Comparison of ENCODE assay signal across 10 cellular contexts in genomic region chr13:73056054-73056962, GRCh38. TPM values are rescaled to one million over a fixed set of nuclear protein-coding genes. Genes with fewer than 3 reads are reported as not detected.
A peak's percentile ranks its signal among the peaks of the same experiment; 100 is the strongest.
DNase-seq lines count a peak whose midpoint lies in the region; ATAC-seq and TF ChIP-seq lines count a peak whose summit lies in the region.
"Had no signal": no experiment of that assay in that cellular context is flagged by ENCODE, and none has a peak within 500 bp of the region (broad histone marks: within the 10 kb centered on the region; RNA-seq: fewer than 3 reads in every experiment).

No MANE protein-coding gene starts in this region.

- peaks cover 23% of the 10 kb centered on the region for H3K79me2 ChIP-seq in hepatocyte

- H3K27me3 Mint-ChIP-seq in HFFc6 (ENCODE audit: insufficient read depth), result no peaks in the 10 kb centered on the region; the same call in 1 of the 2 replicates
- H3K27me3 Mint-ChIP-seq in naive thymus-derived CD8-positive, alpha-beta T cell, result peaks cover 17 to 44% (median 25%) of the 10 kb centered on the region in 5 donors

- H3K36me3 ChIP-seq in hepatocyte (replicated peaks; ENCODE audit: insufficient read depth, low read depth) (no peaks in the 10 kb centered on the region), transverse colon (no peaks in the 10 kb centered on the region), Peyer's patch (no peaks in the 10 kb centered on the region)

- peak; percentile 80 for DNase-seq in HFFc6
- peak; percentile 31 for DNase-seq in T1000 (lab: John Stamatoyannopoulos, UW)
- peak; percentile 45 for DNase-seq in hepatocyte (ENCODE audit: low spot score)
- no peak for DNase-seq in transverse colon
- no peak for DNase-seq in naive thymus-derived CD8-positive, alpha-beta T cell
- no peak for DNase-seq in Peyer's patch
- DNase-seq: activated gamma-delta T cell, Kasumi-1 had no signal

- ATAC-seq in naive thymus-derived CD8-positive, alpha-beta T cell, result no peak
- no peak for ATAC-seq in GM21737 (IDR thresholded peaks at IDR 0.05; ENCODE audit: unreplicated experiment)

- TF ChIP-seq EP300 in transverse colon (IDR thresholded peaks at IDR 0.05; ENCODE audit: low read depth), result no peak

- H3K27ac Mint-ChIP-seq in HFFc6, result peak overlapping the region; percentile 50
- no peak overlapping the region for H3K27ac Mint-ChIP-seq in naive thymus-derived CD8-positive, alpha-beta T cell
- H3K27ac Mint-ChIP-seq: memory B cell had no signal

- intact Hi-C loops in transverse colon (cut with DNase I; ENCODE audit: low total_unique reads), result no loop called here

- in situ Hi-C loops in transverse colon (cut with MboI; ENCODE audit: low pct_ligation_motif_present in 1 of 4, low pct_unique_long_range_greater_than_20kb in 1 of 4, low sequenced_read_pairs in 3 of 4), result loop anchor here in 2 of 4 donors (10.0 to 25.0 kb wide), 3 partner anchors 406 to 656 kb away; no protein-coding TSS in a partner anchor

- no peak for TF ChIP-seq CTCF in HFFc6 (IDR thresholded peaks at IDR 0.05)
- TF ChIP-seq CTCF in hepatocyte (IDR thresholded peaks at IDR 0.05; ENCODE audit: poor library complexity), result no peak
- TF ChIP-seq CTCF in transverse colon (IDR thresholded peaks at IDR 0.05), result no peak
- TF ChIP-seq CTCF in Peyer's patch (IDR thresholded peaks at IDR 0.05), result no peak

- H3K9me3 ChIP-seq in hepatocyte (ENCODE audit: low read depth) (no peaks in the 10 kb centered on the region), transverse colon (no peaks in the 10 kb centered on the region), Peyer's patch (no peaks in the 10 kb centered on the region)

- H3K9me3 Mint-ChIP-seq in HFFc6, result no peaks in the 10 kb centered on the region
- no peaks in the 10 kb centered on the region for H3K9me3 Mint-ChIP-seq in naive thymus-derived CD8-positive, alpha-beta T cell
- H3K9me3 Mint-ChIP-seq: memory B cell had no signal

- H2AFZ ChIP-seq in hepatocyte, result no peak overlapping the region

- H3K27me3 ChIP-seq in hepatocyte, result no peaks in the 10 kb centered on the region
- H3K27me3 ChIP-seq in transverse colon, result peaks cover 3% of the 10 kb centered on the region
- H3K27me3 ChIP-seq in Peyer's patch, result no peaks in the 10 kb centered on the region

- H3K27ac ChIP-seq in hepatocyte (peak overlapping the region; percentile 50), transverse colon (peak overlapping the region; percentile 81 to 91 (median 86)), Peyer's patch (peak overlapping the region in 2 of 4 donors; percentile 40 to 83)

- peaks cover 10% of the 10 kb centered on the region for H3K36me3 Mint-ChIP-seq in HFFc6 (ENCODE audit: low read depth)
- no peaks in the 10 kb centered on the region for H3K36me3 Mint-ChIP-seq in naive thymus-derived CD8-positive, alpha-beta T cell
- H3K36me3 Mint-ChIP-seq: memory B cell had no signal

- POLR2A ChIA-PET in naive thymus-derived CD8-positive, alpha-beta T cell (lab: Charles Lee), result no interaction called here

- no peaks in the 10 kb centered on the region for H3K9me2 ChIP-seq in hepatocyte (replicated peaks; ENCODE audit: insufficient read depth)

- H3K4me2 ChIP-seq in hepatocyte, result peak overlapping the region; percentile 80

- 49% methylated on average over 9 of the region's 9 CpGs for WGBS in hepatocyte (ENCODE audit: low lambda C conversion rate, missing lambda C conversion rate)
- 38 to 48% methylated on average over 8 to 9 of the region's 9 CpGs for WGBS in transverse colon (ENCODE audit: low coverage in 1 of 2), 2 donors

- no peaks in the 10 kb centered on the region for H4K20me1 ChIP-seq in hepatocyte (ENCODE audit: insufficient read depth, poor library complexity, severe bottlenecking)

- TF ChIP-seq POLR2A in transverse colon (IDR thresholded peaks at IDR 0.05) (no peak), Peyer's patch (IDR thresholded peaks at IDR 0.05) (no peak)

- no peak overlapping the region for H3K4me3 ChIP-seq in hepatocyte
- H3K4me3 ChIP-seq in transverse colon, result peak overlapping the region in 2 of 4 donors; percentile 78 to 97
- H3K4me3 ChIP-seq in Peyer's patch, result peak overlapping the region in 2 of 4 donors; percentile 72 to 86

- peak overlapping the region; percentile 50 for H3K4me3 Mint-ChIP-seq in HFFc6
- no peak overlapping the region for H3K4me3 Mint-ChIP-seq in naive thymus-derived CD8-positive, alpha-beta T cell
- H3K4me3 Mint-ChIP-seq: memory B cell had no signal

- H3K4me1 Mint-ChIP-seq in HFFc6 (ENCODE audit: low read depth), result peaks cover 39% of the 10 kb centered on the region
- peaks cover 8 to 21% (median 20%) of the 10 kb centered on the region in 4 donors for H3K4me1 Mint-ChIP-seq in naive thymus-derived CD8-positive, alpha-beta T cell

- peaks cover 12% of the 10 kb centered on the region for H3K4me1 ChIP-seq in hepatocyte (ENCODE audit: insufficient read depth)
- H3K4me1 ChIP-seq in transverse colon, result peaks cover 0 to 16% (median 4%) of the 10 kb centered on the region in 4 donors
- H3K4me1 ChIP-seq in Peyer's patch, result peaks cover 0 to 9% (median 0%) of the 10 kb centered on the region in 4 donors

RNA-seq across cellular contexts. Expression of gene KLF5, which starts 2.5 kb away (rescaled TPM):
- 10 to 100 TPM; 20.3 to 37.1 (median 28.5) TPM for total RNA-seq in HFFc6 (2021; fragmentation: NEBNext Ultra II Directional; extraction: Animal tissue kit (Norgen Biotek cat#: 25700))
- total RNA-seq in hepatocyte (95.8 and 99.9 TPM in 2 replicates), transverse colon (100 to 1,000 TPM; 192 to 334 (median 270) TPM), Peyer's patch (100 to 1,000 TPM in 3 of 4 donors, 10 to 100 TPM in 1; 70.1 to 250 (median 209) TPM)
- 92.6 and 94.4 TPM in 2 replicates for polyA plus RNA-seq in hepatocyte
- 1 to 10 TPM; 4.7 to 5.3 TPM for total RNA-seq in naive thymus-derived CD8-positive, alpha-beta T cell
- polyA plus RNA-seq in naive thymus-derived CD8-positive, alpha-beta T cell, result 1 to 10 TPM in 1 of 3 donors, under 1 TPM in 2; 0.44 to 1.1 (median 0.61) TPM

Comparison
In these comparisons a context has a peak if more than half of its experiments do, and no peak if none do; other contexts are left out.
1. DNase-seq: peak in HFFc6 (single experiment), T1000 (single experiment) and hepatocyte (single experiment); none in transverse colon (single experiment), naive thymus-derived CD8-positive, alpha-beta T cell (0 of 10) and Peyer's patch (0 of 3).